Comparison of ENCODE assay signal across 35 cellular contexts in the genomic region with DNA sequence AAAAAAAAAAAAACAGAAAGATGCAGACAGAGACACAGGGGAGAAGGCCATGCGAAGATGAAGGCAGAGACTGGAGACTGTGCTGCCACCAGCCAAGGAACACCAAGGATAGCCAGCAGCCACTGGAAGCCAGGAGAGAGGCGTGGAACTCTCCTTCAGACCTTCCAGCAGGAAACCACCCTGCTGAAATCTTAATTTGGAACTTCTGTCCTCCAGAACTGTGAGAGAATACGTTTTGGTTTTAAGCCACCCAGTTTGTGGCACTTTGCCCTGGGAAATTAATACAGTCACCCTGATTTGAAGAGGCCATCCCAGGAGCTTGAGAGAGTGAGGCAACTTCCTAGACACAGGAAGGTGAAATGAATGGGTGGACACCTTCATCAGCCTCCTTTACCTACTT.
"Had no signal": no experiment of that assay in that cellular context is flagged by ENCODE, and none has a peak within 500 bp of the region (broad histone marks: within the 10 kb centered on the region; RNA-seq: fewer than 3 reads in every experiment).

No MANE protein-coding gene starts in this region.

- H3K4me1 ChIP-seq: body of pancreas, breast epithelium had no signal

- H3K9me3 ChIP-seq: adrenal gland, body of pancreas, breast epithelium had no signal

- H3K27ac Mint-ChIP-seq: activated B cell treated with CpG ODN at 0.5 μM for 24 hours; activated CD4-positive, alpha-beta memory T cell treated with anti-CD3 and anti-CD28 coated beads for 36 hours; activated CD4-positive, alpha-beta T cell treated with anti-CD3 and anti-CD28 coated beads, Interleukin-2, amount 10 ng/mL, durations not matched to agents 24 days and 14 days; activated CD8-positive, alpha-beta T cell treated with anti-CD3 and anti-CD28 coated beads for 36 hours; activated naive CD4-positive, alpha-beta T cell treated with anti-CD3 and anti-CD28 coated beads for 36 hours; activated naive CD4-positive, alpha-beta T cell treated with anti-CD3 and anti-CD28 coated beads, Interleukin-2, amount 50 U/mL, for 72 hours; activated naive CD8-positive, alpha-beta T cell treated with anti-CD3 and anti-CD28 coated beads for 36 hours; activated T-cell treated with anti-CD3 and anti-CD28 coated beads, Interleukin-2, amount 50 U/mL, for 72 hours; activated T-helper 1 cell treated with anti-CD3 and anti-CD28 coated beads, Interleukin-12 subunit alpha, Interleukin-12 subunit beta, Interleukin-2, Interleukin-4 antibody, amounts not matched to agents 30 ng/mL and 10 ng/mL and 1 ng/mL, durations not matched to agents 14 hours and 24 hours and 36 hours; activated T-helper 17 cell treated with anti-CD3 and anti-CD28 coated beads, Interleukin-2, amount 50 U/mL, for 72 hours; T-helper 1 cell treated with Interleukin-12 subunit alpha and Interleukin-12 subunit beta and Interleukin-4 antibody, amounts not matched to agents 30 μg/mL and 1 μg/mL, for 36 hours; T-helper 2 cell treated with Interferon-gamma antibody and Interleukin-4, amounts not matched to agents 5 μg/mL and 100 μg/mL, for 36 hours had no signal

- H3K27me3 ChIP-seq: adrenal gland, body of pancreas, brain microvascular endothelial cell, breast epithelium had no signal

- H3K36me3 Mint-ChIP-seq: activated CD4-positive, alpha-beta memory T cell treated with anti-CD3 and anti-CD28 coated beads for 36 hours; activated naive CD4-positive, alpha-beta T cell treated with anti-CD3 and anti-CD28 coated beads, Interleukin-2, amount 50 U/mL, for 72 hours; activated naive CD8-positive, alpha-beta T cell treated with anti-CD3 and anti-CD28 coated beads for 36 hours had no signal

- H3K4me3 Mint-ChIP-seq: activated B cell treated with CpG ODN at 0.5 μM for 24 hours; activated CD4-positive, alpha-beta memory T cell treated with anti-CD3 and anti-CD28 coated beads for 36 hours; activated CD4-positive, alpha-beta T cell treated with anti-CD3 and anti-CD28 coated beads, Interleukin-2, amount 10 ng/mL, durations not matched to agents 24 days and 14 days; activated CD8-positive, alpha-beta T cell treated with anti-CD3 and anti-CD28 coated beads for 36 hours; activated naive CD4-positive, alpha-beta T cell treated with anti-CD3 and anti-CD28 coated beads for 36 hours; activated naive CD8-positive, alpha-beta T cell treated with anti-CD3 and anti-CD28 coated beads for 36 hours; activated T-cell treated with anti-CD3 and anti-CD28 coated beads, Interleukin-2, amount 50 U/mL, for 4 hours; activated T-cell treated with anti-CD3 and anti-CD28 coated beads, Interleukin-2, amount 50 U/mL, for 72 hours; activated T-helper 1 cell treated with anti-CD3 and anti-CD28 coated beads, Interleukin-12 subunit alpha, Interleukin-12 subunit beta, Interleukin-2, Interleukin-4 antibody, amounts not matched to agents 30 ng/mL and 10 ng/mL and 1 ng/mL, durations not matched to agents 14 hours and 24 hours and 36 hours; activated T-helper 17 cell treated with anti-CD3 and anti-CD28 coated beads, Interleukin-2, amount 50 U/mL, for 72 hours; T-helper 1 cell treated with Interleukin-12 subunit alpha and Interleukin-12 subunit beta and Interleukin-4 antibody, amounts not matched to agents 30 μg/mL and 1 μg/mL, for 36 hours; T-helper 2 cell treated with Interferon-gamma antibody and Interleukin-4, amounts not matched to agents 5 μg/mL and 100 μg/mL, for 36 hours had no signal

- DNase-seq: activated B cell treated with CpG ODN at 0.5 μM for 24 hours; activated CD4-positive, alpha-beta memory T cell treated with anti-CD3 and anti-CD28 coated beads for 36 hours; activated CD4-positive, alpha-beta T cell treated with anti-CD3 and anti-CD28 coated beads for 4 hours; activated CD4-positive, alpha-beta T cell treated with anti-CD3 and anti-CD28 coated beads, Interleukin-2, amount 10 ng/mL, durations not matched to agents 24 days and 14 days; activated CD4-positive, alpha-beta T cell treated with anti-CD3 and anti-CD28 coated beads, Interleukin-2, amount 50 U/mL, for 1 hour; activated CD4-positive, alpha-beta T cell treated with anti-CD3 and anti-CD28 coated beads, Interleukin-2, amount 50 U/mL, for 4 hours; activated CD4-positive, CD25-positive, alpha-beta regulatory T cell treated with anti-CD3 and anti-CD28 coated beads, Interleukin-2, amount 50 U/mL, for 72 hours; activated CD8-positive, alpha-beta memory T cell treated with anti-CD3 and anti-CD28 coated beads, Interleukin-2, amount 50 U/mL, for 4 hours; activated CD8-positive, alpha-beta T cell treated with anti-CD3 and anti-CD28 coated beads for 36 hours; activated effector memory CD4-positive, alpha-beta T cell treated with anti-CD3 and anti-CD28 coated beads, Interleukin-2, amount 50 U/mL, for 16 hours; activated gamma-delta T cell treated with Interleukin-2 at 50 U/mL for 16 hours; activated naive CD4-positive, alpha-beta T cell; activated naive CD4-positive, alpha-beta T cell treated with anti-CD3 and anti-CD28 coated beads for 36 hours; activated naive CD4-positive, alpha-beta T cell treated with anti-CD3 and anti-CD28 coated beads, Interleukin-2, amount 50 U/mL, for 16 hours; activated naive CD8-positive, alpha-beta T cell treated with anti-CD3 and anti-CD28 coated beads for 36 hours; activated T-cell treated with anti-CD3 and anti-CD28 coated beads for 4 hours; activated T-cell treated with anti-CD3 and anti-CD28 coated beads, Interleukin-2, amount 50 U/mL, for 1 hour; activated T-cell treated with anti-CD3 and anti-CD28 coated beads, Interleukin-2, amount 50 U/mL, for 4 hours; activated T-cell treated with anti-CD3 and anti-CD28 coated beads, Interleukin-2, amount 50 U/mL, for 72 hours; adrenal gland; amniotic stem cell; aorta; body of pancreas; brain microvascular endothelial cell; central memory CD4-positive, alpha-beta T cell; T-helper 1 cell; T-helper 2 cell; T-helper 9 cell had no signal

- H3K27me3 Mint-ChIP-seq: activated CD4-positive, alpha-beta memory T cell treated with anti-CD3 and anti-CD28 coated beads for 36 hours had no signal

- ATAC-seq: activated CD8-positive, alpha-beta T cell treated with anti-CD3 and anti-CD28 coated beads for 36 hours; activated naive CD4-positive, alpha-beta T cell treated with anti-CD3 and anti-CD28 coated beads, Interleukin-2, amount 50 U/mL, for 72 hours; activated T-cell treated with anti-CD3 and anti-CD28 coated beads, Interleukin-2, amount 50 U/mL, for 4 hours; activated T-cell treated with anti-CD3 and anti-CD28 coated beads, Interleukin-2, amount 50 U/mL, for 72 hours; activated T-helper 17 cell treated with anti-CD3 and anti-CD28 coated beads, Interleukin-2, amount 50 U/mL, for 72 hours; body of pancreas had no signal

- H3K36me3 ChIP-seq: adrenal gland, brain microvascular endothelial cell, breast epithelium had no signal

- H3K9me3 Mint-ChIP-seq: activated CD4-positive, alpha-beta memory T cell treated with anti-CD3 and anti-CD28 coated beads for 36 hours; activated CD8-positive, alpha-beta T cell treated with anti-CD3 and anti-CD28 coated beads for 36 hours; activated naive CD4-positive, alpha-beta T cell treated with anti-CD3 and anti-CD28 coated beads for 36 hours; activated naive CD4-positive, alpha-beta T cell treated with anti-CD3 and anti-CD28 coated beads, Interleukin-2, amount 50 U/mL, for 72 hours; activated naive CD8-positive, alpha-beta T cell treated with anti-CD3 and anti-CD28 coated beads for 36 hours; activated T-cell treated with anti-CD3 and anti-CD28 coated beads, Interleukin-2, amount 50 U/mL, for 4 hours; activated T-cell treated with anti-CD3 and anti-CD28 coated beads, Interleukin-2, amount 50 U/mL, for 72 hours; activated T-helper 1 cell treated with anti-CD3 and anti-CD28 coated beads, Interleukin-12 subunit alpha, Interleukin-12 subunit beta, Interleukin-2, Interleukin-4 antibody, amounts not matched to agents 30 ng/mL and 10 ng/mL and 1 ng/mL, durations not matched to agents 14 hours and 24 hours and 36 hours; activated T-helper 17 cell treated with anti-CD3 and anti-CD28 coated beads, Interleukin-2, amount 50 U/mL, for 72 hours; T-helper 1 cell treated with Interleukin-12 subunit alpha and Interleukin-12 subunit beta and Interleukin-4 antibody, amounts not matched to agents 30 μg/mL and 1 μg/mL, for 36 hours; T-helper 2 cell treated with Interferon-gamma antibody and Interleukin-4, amounts not matched to agents 5 μg/mL and 100 μg/mL, for 36 hours had no signal

- H3K4me1 Mint-ChIP-seq: activated B cell treated with CpG ODN at 0.5 μM for 24 hours had no signal

- H3K4me3 ChIP-seq: adrenal gland, body of pancreas, breast epithelium had no signal

- H3K27ac ChIP-seq: adrenal gland, body of pancreas, brain microvascular endothelial cell, breast epithelium, VCaP had no signal
